ENCODE assay signal across 26 cellular contexts in the genomic region with DNA sequence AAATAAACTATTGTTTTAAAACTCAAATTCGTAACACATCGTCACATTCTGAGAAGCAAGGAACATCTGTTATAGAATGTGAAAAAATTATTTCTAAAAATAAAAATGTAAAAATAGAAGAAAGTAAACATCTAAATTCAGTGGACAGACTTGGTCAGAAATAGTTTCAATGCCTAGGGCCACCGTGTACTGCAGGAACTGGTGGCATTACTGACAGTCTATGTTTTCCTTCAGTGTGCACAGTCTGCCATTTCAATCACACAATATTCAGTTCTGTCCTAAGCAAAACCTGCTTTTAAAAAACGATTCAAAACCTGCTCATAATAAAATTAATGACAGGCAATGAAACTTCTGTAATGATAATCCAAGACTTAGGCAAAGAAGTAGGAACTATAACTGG.
A peak's percentile ranks its signal among the peaks of the same experiment; 100 is the strongest.
DNase-seq lines count a peak whose midpoint lies in the region; ATAC-seq, FAIRE-seq and TF ChIP-seq lines count a peak whose summit lies in the region.
"Had no signal": no experiment of that assay in that cellular context is flagged by ENCODE, and none has a peak within 500 bp of the region (broad histone marks: within the 10 kb centered on the region; RNA-seq: fewer than 3 reads in every experiment).

No MANE protein-coding gene starts in this region.

- DNase-seq in chondrocyte (ENCODE audit: low spot score) = no peak
- DNase-seq in tibial artery = no peak
- DNase-seq in activated effector memory CD4-positive, alpha-beta T cell treated with anti-CD3 and anti-CD28 coated beads, Interleukin-2, amount 50 U/mL, for 16 hours = no peak
- DNase-seq in natural killer cell treated with Interleukin-12 subunit alpha and Interleukin-12 subunit beta and Interleukin-15 and Interleukin-18, amount 100 ng/mL, for 72 hours (ENCODE audit: low spot score) = no peak
- DNase-seq: ACHN; AML-193; BE2C; CD4-positive, alpha-beta T cell; CD8-positive, alpha-beta memory T cell; DMS 273 treated with DMSO at 0.1 percent for 48 hours; DMS79; EL; GDM1; H7; HCEC 1CT had no signal

- H3K27me3 ChIP-seq in OCI-LY1 (ENCODE audit: insufficient read depth, low read length) = no peaks in the 10 kb centered on the region
- H3K27me3 ChIP-seq in tibial artery = no peaks in the 10 kb centered on the region
- H3K27me3 ChIP-seq: BE2C; BLaER1 treated with 17β-estradiol and CSF1 and Interleukin-3, amounts not matched to agents 10 nM and 100 nM had no signal

- no peak overlapping the region for H3K4me2 ChIP-seq in OCI-LY1 (ENCODE audit: low read length)
- H3K4me2 ChIP-seq: A549; BLaER1 treated with 17β-estradiol and CSF1 and Interleukin-3, amounts not matched to agents 10 nM and 100 nM had no signal

- intact Hi-C loops in tibial artery (cut with DNase I; ENCODE audit: low total_unique reads) = no loop called here

- H2AFZ ChIP-seq in OCI-LY1 (ENCODE audit: low read length) = peak overlapping the region; percentile 34; the same call in 1 of the 2 replicates

- no peaks in the 10 kb centered on the region for H3K9me2 ChIP-seq in OCI-LY1 (ENCODE audit: low read depth, low read length)

- no peak overlapping the region for H3K4me3 ChIP-seq in OCI-LY1 (ENCODE audit: low read depth, low read length, poor library complexity, severe bottlenecking)
- H3K4me3 ChIP-seq in tibial artery = peak overlapping the region in 1 of 2 donors; percentile 17
- H3K4me3 ChIP-seq: A549; BLaER1 treated with 17β-estradiol and CSF1 and Interleukin-3, amounts not matched to agents 10 nM and 100 nM had no signal

- H3K27ac ChIP-seq in OCI-LY1 (ENCODE audit: low read depth, low read length, poor library complexity, severe bottlenecking) = no peak overlapping the region
- H3K27ac ChIP-seq in tibial artery = peak overlapping the region; percentile 60 to 68
- H3K27ac ChIP-seq: 22Rv1; A549; BLaER1 treated with 17β-estradiol and CSF1 and Interleukin-3, amounts not matched to agents 10 nM and 100 nM had no signal

- H3K9ac ChIP-seq in OCI-LY1 (ENCODE audit: low read length) = no peak overlapping the region
- H3K9ac ChIP-seq: BLaER1 treated with 17β-estradiol and CSF1 and Interleukin-3, amounts not matched to agents 10 nM and 100 nM had no signal

- H3K36me3 ChIP-seq in OCI-LY1 (ENCODE audit: insufficient read depth, low read length) (no peaks in the 10 kb centered on the region), tibial artery (no peaks in the 10 kb centered on the region)
- H3K36me3 ChIP-seq: BE2C; BLaER1 treated with 17β-estradiol and CSF1 and Interleukin-3, amounts not matched to agents 10 nM and 100 nM had no signal

- H3K27me3 Mint-ChIP-seq in chondrocyte (ENCODE audit: low read depth) = no peaks in the 10 kb centered on the region
- H3K27me3 Mint-ChIP-seq in natural killer cell treated with Interleukin-12 subunit alpha and Interleukin-12 subunit beta and Interleukin-15 and Interleukin-18, amount 100 ng/mL, for 72 hours = no peaks in the 10 kb centered on the region
- H3K27me3 Mint-ChIP-seq: CD4-positive, alpha-beta T cell; CD8-positive, alpha-beta memory T cell had no signal

- no peaks in the 10 kb centered on the region for H3K79me2 ChIP-seq in OCI-LY1 (ENCODE audit: insufficient read depth, low read length)

- no peak for TF ChIP-seq CTCF in OCI-LY1 (IDR thresholded peaks at IDR 0.05; ENCODE audit: low read length)
- no peak for TF ChIP-seq CTCF in chondrocyte (IDR thresholded peaks at IDR 0.05)
- no peak for TF ChIP-seq CTCF in tibial artery (IDR thresholded peaks at IDR 0.05)

- ATAC-seq in GM21529 (IDR thresholded peaks at IDR 0.05; ENCODE audit: unreplicated experiment) = no peak
- ATAC-seq in natural killer cell treated with Interleukin-12 subunit alpha and Interleukin-12 subunit beta and Interleukin-15 and Interleukin-18, amount 100 ng/mL, for 72 hours = no peak
- ATAC-seq: A549 had no signal

- H3K4me1 Mint-ChIP-seq in chondrocyte (ENCODE audit: low read depth) = peaks cover 29% of the 10 kb centered on the region
- no peaks in the 10 kb centered on the region for H3K4me1 Mint-ChIP-seq in natural killer cell treated with Interleukin-12 subunit alpha and Interleukin-12 subunit beta and Interleukin-15 and Interleukin-18, amount 100 ng/mL, for 72 hours (ENCODE audit: low read depth in 2 of 2)
- H3K4me1 Mint-ChIP-seq: CD14-positive monocyte; CD8-positive, alpha-beta memory T cell had no signal

- peak overlapping the region; percentile 9 for H3K27ac Mint-ChIP-seq in chondrocyte (ENCODE audit: unreplicated experiment)
- no peak overlapping the region for H3K27ac Mint-ChIP-seq in natural killer cell treated with Interleukin-12 subunit alpha and Interleukin-12 subunit beta and Interleukin-15 and Interleukin-18, amount 100 ng/mL, for 72 hours
- H3K27ac Mint-ChIP-seq: CD14-positive monocyte; CD4-positive, alpha-beta T cell; CD8-positive, alpha-beta memory T cell had no signal

- no peaks in the 10 kb centered on the region for H3K36me3 Mint-ChIP-seq in chondrocyte (ENCODE audit: low read depth)
- H3K36me3 Mint-ChIP-seq in natural killer cell treated with Interleukin-12 subunit alpha and Interleukin-12 subunit beta and Interleukin-15 and Interleukin-18, amount 100 ng/mL, for 72 hours = no peaks in the 10 kb centered on the region
- H3K36me3 Mint-ChIP-seq: CD14-positive monocyte; CD8-positive, alpha-beta memory T cell had no signal

- peaks cover 3% of the 10 kb centered on the region for H3K9me3 Mint-ChIP-seq in chondrocyte (ENCODE audit: low read depth)
- H3K9me3 Mint-ChIP-seq in natural killer cell treated with Interleukin-12 subunit alpha and Interleukin-12 subunit beta and Interleukin-15 and Interleukin-18, amount 100 ng/mL, for 72 hours = peaks cover 8% of the 10 kb centered on the region
- H3K9me3 Mint-ChIP-seq: CD4-positive, alpha-beta T cell had no signal

- no peaks in the 10 kb centered on the region for H3F3A ChIP-seq in OCI-LY1 (ENCODE audit: insufficient read depth, low read length)

- no peaks in the 10 kb centered on the region for H4K20me1 ChIP-seq in OCI-LY1 (ENCODE audit: insufficient read depth, low read length)
- H4K20me1 ChIP-seq: BLaER1 treated with 17β-estradiol and CSF1 and Interleukin-3, amounts not matched to agents 10 nM and 100 nM had no signal

- no peaks in the 10 kb centered on the region for H3K4me1 ChIP-seq in OCI-LY1 (ENCODE audit: insufficient read depth, low read length, severe bottlenecking)
- H3K4me1 ChIP-seq in tibial artery = peaks cover 0 to 56% (median 0%) of the 10 kb centered on the region in 4 donors
- H3K4me1 ChIP-seq: A549; BLaER1 treated with 17β-estradiol and CSF1 and Interleukin-3, amounts not matched to agents 10 nM and 100 nM had no signal

- no peaks in the 10 kb centered on the region for H3K9me3 ChIP-seq in OCI-LY1 (ENCODE audit: low read length)
- H3K9me3 ChIP-seq in tibial artery = no peaks in the 10 kb centered on the region
- H3K9me3 ChIP-seq: A549; BE2C; BLaER1 treated with 17β-estradiol and CSF1 and Interleukin-3, amounts not matched to agents 10 nM and 100 nM had no signal

- FAIRE-seq in A204.1 (lab: Jason Lieb, UNC) = peak; percentile 19
- FAIRE-seq: A549, D721Med, GM12891, GM18507, H1 had no signal

- H3K4me3 Mint-ChIP-seq in chondrocyte (ENCODE audit: unreplicated experiment) = no peak overlapping the region
- H3K4me3 Mint-ChIP-seq in natural killer cell treated with Interleukin-12 subunit alpha and Interleukin-12 subunit beta and Interleukin-15 and Interleukin-18, amount 100 ng/mL, for 72 hours = no peak overlapping the region
- H3K4me3 Mint-ChIP-seq: CD14-positive monocyte; CD4-positive, alpha-beta T cell; CD8-positive, alpha-beta memory T cell had no signal
